21 cellular contexts compared by ENCODE assay signal in the genomic region with DNA sequence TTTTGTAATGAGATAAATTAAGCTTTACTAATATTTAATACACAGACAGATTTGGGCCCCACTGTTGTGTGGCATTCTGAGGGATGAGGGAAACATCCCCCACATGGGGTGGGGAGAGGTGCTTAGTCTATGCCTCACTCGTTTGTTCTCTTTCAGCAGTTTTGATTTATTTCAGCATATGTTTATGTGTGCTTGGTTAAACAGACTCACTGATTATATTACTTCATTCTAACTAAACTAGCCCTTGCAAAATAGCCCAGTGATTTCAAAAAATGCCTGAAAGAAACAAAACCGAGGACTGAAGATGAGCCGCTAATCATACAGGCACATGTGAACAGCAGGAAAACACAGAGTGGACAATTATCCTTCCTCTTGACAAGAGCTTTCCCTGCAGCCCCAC. TPM values are rescaled to one million over a fixed set of nuclear protein-coding genes. Genes with fewer than 3 reads are reported as not detected.
DNase-seq lines count a peak whose midpoint lies in the region; ATAC-seq and TF ChIP-seq lines count a peak whose summit lies in the region.
"Had no signal": no experiment of that assay in that cellular context is flagged by ENCODE, and none has a peak within 500 bp of the region (broad histone marks: within the 10 kb centered on the region; RNA-seq: fewer than 3 reads in every experiment).

No MANE protein-coding gene starts in this region.

- TF ChIP-seq EP300 in transverse colon (IDR thresholded peaks at IDR 0.05; ENCODE audit: low read depth): no peak

- H2AFZ ChIP-seq in mesenchymal stem cell (ENCODE audit: low read depth, low read length): no peak overlapping the region
- H2AFZ ChIP-seq: PC-9 had no signal

- H3K27ac ChIP-seq in mesenchymal stem cell (ENCODE audit: low read length, poor library complexity, severe bottlenecking) (no peak overlapping the region), transverse colon (peak overlapping the region in 3 of 4 donors; percentile 16 to 40 (median 29))
- H3K27ac ChIP-seq: A549, PC-9, RWPE1, SK-N-MC had no signal

- H3K4me1 ChIP-seq in mesenchymal stem cell (ENCODE audit: control insufficient read depth, insufficient read depth, low read depth, low read length): no peaks in the 10 kb centered on the region
- H3K4me1 ChIP-seq in transverse colon: peaks cover 0 to 7% (median 0%) of the 10 kb centered on the region in 4 donors
- H3K4me1 ChIP-seq: A549, BE2C had no signal

- H4K91ac ChIP-seq in mesenchymal stem cell (ENCODE audit: low read length): no peak overlapping the region

- H3K79me1 ChIP-seq in mesenchymal stem cell (replicated peaks; ENCODE audit: low read length, poor library complexity, severe bottlenecking): no peaks in the 10 kb centered on the region

- no peak overlapping the region for H3K4ac ChIP-seq in mesenchymal stem cell (ENCODE audit: low read depth in 1 of 2, low read length in 2 of 2)

- no peak overlapping the region for H3K23ac ChIP-seq in mesenchymal stem cell (ENCODE audit: low read length in 2 of 2)

- no peak overlapping the region for H2BK5ac ChIP-seq in mesenchymal stem cell (ENCODE audit: low read depth, low read length, poor library complexity, severe bottlenecking)

- H3K4me1 Mint-ChIP-seq in stimulated activated naive B cell treated with anti-CD40 and anti-IgM and Interleukin-4, amounts not matched to agents 10 μg/mL and 1 μg/mL and 100 μg/mL, for 72 hours: peaks cover 9% of the 10 kb centered on the region in 2 donors

- no peak overlapping the region for H3K18ac ChIP-seq in mesenchymal stem cell (ENCODE audit: low read depth in 1 of 2, low read length in 2 of 2)

- H2BK120ac ChIP-seq in mesenchymal stem cell (ENCODE audit: low read depth, low read length): no peak overlapping the region

- H3K27ac Mint-ChIP-seq in stimulated activated naive B cell treated with anti-CD40 and anti-IgM and Interleukin-4, amounts not matched to agents 10 μg/mL and 1 μg/mL and 100 μg/mL, for 72 hours: no peak overlapping the region

- TF ChIP-seq CTCF in transverse colon (IDR thresholded peaks at IDR 0.05): no peak

- no peak for ATAC-seq in stimulated activated naive B cell treated with anti-CD40 and anti-IgM and Interleukin-4, amounts not matched to agents 10 μg/mL and 1 μg/mL and 100 μg/mL, for 72 hours (replicated peaks)
- no peak for ATAC-seq in GM21576 (IDR thresholded peaks at IDR 0.05; ENCODE audit: unreplicated experiment)
- ATAC-seq: A549, K562 had no signal

- H4K8ac ChIP-seq in mesenchymal stem cell (ENCODE audit: low read length): no peak overlapping the region

- H3K27me3 ChIP-seq in mesenchymal stem cell (ENCODE audit: control insufficient read depth in 1 of 2, insufficient read depth in 1 of 2, low read length in 2 of 2) (peaks cover 0 to 10% of the 10 kb centered on the region in 2 experiments), transverse colon (no peaks in the 10 kb centered on the region)
- H3K27me3 ChIP-seq: MG63 had no signal

- no peak overlapping the region for H3K9ac ChIP-seq in mesenchymal stem cell (ENCODE audit: low read length)

- peaks cover 5 to 9% of the 10 kb centered on the region in 2 donors for H3K27me3 Mint-ChIP-seq in stimulated activated naive B cell treated with anti-CD40 and anti-IgM and Interleukin-4, amounts not matched to agents 10 μg/mL and 1 μg/mL and 100 μg/mL, for 72 hours

- H3K4me3 ChIP-seq in mesenchymal stem cell (ENCODE audit: insufficient read depth in 1 of 2, low read depth in 1 of 2, low read length in 2 of 2) (no peak overlapping the region), transverse colon (no peak overlapping the region)
- H3K4me3 ChIP-seq: A549, K562, MG63, PC-9, SK-N-MC had no signal

- no peak overlapping the region for H3K4me3 Mint-ChIP-seq in stimulated activated naive B cell treated with anti-CD40 and anti-IgM and Interleukin-4, amounts not matched to agents 10 μg/mL and 1 μg/mL and 100 μg/mL, for 72 hours

- H3K4me2 ChIP-seq in mesenchymal stem cell (ENCODE audit: low read length, poor library complexity, severe bottlenecking): no peak overlapping the region
- H3K4me2 ChIP-seq: A549, PC-9 had no signal

- DNase-seq in NCI-H2227 treated with DMSO at 0.1 percent for 48 hours (lab: John Stamatoyannopoulos, UW) (peak; percentile 15), fibroblast of gingiva (ENCODE audit: low read depth) (peak; percentile 40), mesenchymal stem cell (peak; percentile 20), transverse colon (no peak), NK-92 (lab: John Stamatoyannopoulos, UW; ENCODE audit: unreplicated experiment) (no peak), NCI-H146 treated with DMSO at 0.1 percent for 48 hours (lab: John Stamatoyannopoulos, UW; ENCODE audit: unreplicated experiment) (no peak)
- no peak for DNase-seq in stimulated activated naive B cell treated with anti-CD40 and anti-IgM and Interleukin-4, amounts not matched to agents 10 μg/mL and 1 μg/mL and 100 μg/mL, for 72 hours
- DNase-seq: BE2C, DMS53, GDM1, MG63, NCI-H187, NCI-H2107, NCI-H510A, PC-9, SHP77 treated with DMSO at 0.1 percent for 48 hours had no signal

- 80% methylated on average over 2 of the region's 3 CpGs for WGBS in mesenchymal stem cell
- WGBS in transverse colon (ENCODE audit: low coverage in 1 of 2), 2 donors: 56 to 83% methylated on average over 3 of the region's 3 CpGs

- intact Hi-C loops in transverse colon (cut with DNase I; ENCODE audit: low total_unique reads): no loop called here

- H2AK5ac ChIP-seq in mesenchymal stem cell (ENCODE audit: low read length, severe bottlenecking): no peak overlapping the region

- no peaks in the 10 kb centered on the region for H3K36me3 Mint-ChIP-seq in stimulated activated naive B cell treated with anti-CD40 and anti-IgM and Interleukin-4, amounts not matched to agents 10 μg/mL and 1 μg/mL and 100 μg/mL, for 72 hours

- H2BK12ac ChIP-seq in mesenchymal stem cell (ENCODE audit: low read length in 2 of 2): no peak overlapping the region

- H3K9me3 ChIP-seq in mesenchymal stem cell (ENCODE audit: control insufficient read depth, low read length) (no peaks in the 10 kb centered on the region), transverse colon (no peaks in the 10 kb centered on the region)
- H3K9me3 ChIP-seq: A549, BE2C, MG63 had no signal

- no peak overlapping the region for H3K14ac ChIP-seq in mesenchymal stem cell (ENCODE audit: low read length in 2 of 2)

- no peak overlapping the region for H2BK15ac ChIP-seq in mesenchymal stem cell (ENCODE audit: low read depth, poor library complexity, severe bottlenecking)

- H3K36me3 ChIP-seq in mesenchymal stem cell (ENCODE audit: control insufficient read depth in 1 of 2, insufficient read depth in 2 of 2, low read depth in 1 of 2, low read length in 2 of 2) (no peaks in the 10 kb centered on the region), transverse colon (no peaks in the 10 kb centered on the region)
- H3K36me3 ChIP-seq: BE2C, MG63 had no signal

- TF ChIP-seq POLR2A in transverse colon (IDR thresholded peaks at IDR 0.05): no peak

- in situ Hi-C loops in transverse colon (cut with MboI; ENCODE audit: low pct_ligation_motif_present in 1 of 4, low pct_unique_long_range_greater_than_20kb in 1 of 4, low sequenced_read_pairs in 3 of 4): loop anchor here in 1 of 4 donors (25.0 kb wide), 1 partner anchor 105 kb away; no protein-coding TSS in a partner anchor

- no peaks in the 10 kb centered on the region for H3K9me3 Mint-ChIP-seq in stimulated activated naive B cell treated with anti-CD40 and anti-IgM and Interleukin-4, amounts not matched to agents 10 μg/mL and 1 μg/mL and 100 μg/mL, for 72 hours

RNA-seq across cellular contexts. Expression of a gene that starts 27.2 kb away (rescaled TPM):
- 0.10 TPM for polyA plus RNA-seq in mesenchymal stem cell (2013, experiment 1 of 2)
- 0.10 TPM for polyA plus RNA-seq in mesenchymal stem cell (2013, experiment 2 of 2)
- total RNA-seq in transverse colon: 10 to 100 TPM in 1 of 4 donors, 1 to 10 TPM in 3; 6.8 to 35.5 (median 8.6) TPM
- total RNA-seq: K562 had no signal

Comparison
In these comparisons a context has a peak if more than half of its experiments do, and no peak if none do; other contexts are left out.
1. DNase-seq: peak in NCI-H2227 treated with DMSO at 0.1 percent for 48 hours (single experiment), fibroblast of gingiva (single experiment) and mesenchymal stem cell (single experiment); none in transverse colon (single experiment), stimulated activated naive B cell treated with anti-CD40 and anti-IgM and Interleukin-4, amounts not matched to agents 10 μg/mL and 1 μg/mL and 100 μg/mL, for 72 hours (single experiment), NK-92 (single experiment) and NCI-H146 treated with DMSO at 0.1 percent for 48 hours (single experiment).